ENCODE assay signal across 38 cellular contexts in the genomic region with DNA sequence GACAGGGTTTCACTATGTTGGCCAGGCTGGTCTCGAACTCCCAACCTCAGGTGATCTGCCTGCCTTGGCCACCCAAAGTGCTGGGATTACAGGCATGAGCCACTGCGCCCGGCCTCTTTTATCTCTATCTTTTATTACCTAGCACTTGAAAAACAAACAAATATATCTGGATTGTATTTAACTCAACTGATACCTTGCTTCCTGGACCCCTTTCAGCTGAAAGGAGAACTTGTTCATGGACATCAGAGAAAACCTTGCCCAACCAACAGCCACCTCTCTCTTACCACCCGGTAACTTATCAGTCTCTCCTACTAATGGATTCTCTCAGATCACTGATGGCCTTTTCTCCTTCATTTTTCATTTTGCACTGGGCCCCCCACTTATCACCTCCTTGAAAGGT.
"Had no signal": no experiment of that assay in that cellular context is flagged by ENCODE, and none has a peak within 500 bp of the region (broad histone marks: within the 10 kb centered on the region; RNA-seq: fewer than 3 reads in every experiment).

No MANE protein-coding gene starts in this region.

- FAIRE-seq: astrocyte, bronchial epithelial cell, TTC549 had no signal

- H3K27me3 ChIP-seq: adrenal gland, body of pancreas, brain microvascular endothelial cell, cardiac muscle cell had no signal

- H3K36me3 ChIP-seq: cardiac muscle cell had no signal

- H3K9me3 ChIP-seq: adrenal gland, body of pancreas had no signal

- H3K4me1 Mint-ChIP-seq: activated T-helper 17 cell treated with anti-CD3 and anti-CD28 coated beads, Interleukin-2, amount 50 U/mL, for 72 hours had no signal

- H3K4me3 ChIP-seq: adrenal gland, body of pancreas, cardiac muscle cell had no signal

- H3K4me3 Mint-ChIP-seq: activated B cell treated with CpG ODN at 0.5 μM for 24 hours; activated CD4-positive, alpha-beta T cell treated with anti-CD3 and anti-CD28 coated beads, Interleukin-2, amount 10 ng/mL, durations not matched to agents 24 days and 14 days; activated CD8-positive, alpha-beta T cell treated with anti-CD3 and anti-CD28 coated beads for 36 hours; activated naive CD4-positive, alpha-beta T cell treated with anti-CD3 and anti-CD28 coated beads for 36 hours; activated naive CD8-positive, alpha-beta T cell treated with anti-CD3 and anti-CD28 coated beads for 36 hours; activated T-cell treated with anti-CD3 and anti-CD28 coated beads, Interleukin-2, amount 50 U/mL, for 4 hours; activated T-cell treated with anti-CD3 and anti-CD28 coated beads, Interleukin-2, amount 50 U/mL, for 72 hours; activated T-helper 1 cell treated with anti-CD3 and anti-CD28 coated beads, Interleukin-12 subunit alpha, Interleukin-12 subunit beta, Interleukin-2, Interleukin-4 antibody, amounts not matched to agents 30 ng/mL and 10 ng/mL and 1 ng/mL, durations not matched to agents 14 hours and 24 hours and 36 hours; activated T-helper 17 cell treated with anti-CD3 and anti-CD28 coated beads, Interleukin-2, amount 50 U/mL, for 72 hours; central memory CD8-positive, alpha-beta T cell; T-helper 1 cell treated with Interleukin-12 subunit alpha and Interleukin-12 subunit beta and Interleukin-4 antibody, amounts not matched to agents 30 μg/mL and 1 μg/mL, for 36 hours; T-helper 2 cell treated with Interferon-gamma antibody and Interleukin-4, amounts not matched to agents 5 μg/mL and 100 μg/mL, for 36 hours had no signal

- ATAC-seq: activated CD8-positive, alpha-beta T cell treated with anti-CD3 and anti-CD28 coated beads for 36 hours; activated naive CD4-positive, alpha-beta T cell treated with anti-CD3 and anti-CD28 coated beads, Interleukin-2, amount 50 U/mL, for 72 hours; activated T-cell treated with anti-CD3 and anti-CD28 coated beads, Interleukin-2, amount 50 U/mL, for 4 hours; activated T-cell treated with anti-CD3 and anti-CD28 coated beads, Interleukin-2, amount 50 U/mL, for 72 hours; activated T-helper 17 cell treated with anti-CD3 and anti-CD28 coated beads, Interleukin-2, amount 50 U/mL, for 72 hours; body of pancreas had no signal

- H3K9me3 Mint-ChIP-seq: activated B cell treated with CpG ODN at 0.5 μM for 24 hours; activated CD4-positive, alpha-beta T cell treated with anti-CD3 and anti-CD28 coated beads, Interleukin-2, amount 10 ng/mL, durations not matched to agents 24 days and 14 days; activated CD8-positive, alpha-beta T cell treated with anti-CD3 and anti-CD28 coated beads for 36 hours; activated naive CD4-positive, alpha-beta T cell treated with anti-CD3 and anti-CD28 coated beads for 36 hours; activated naive CD4-positive, alpha-beta T cell treated with anti-CD3 and anti-CD28 coated beads, Interleukin-2, amount 50 U/mL, for 72 hours; activated naive CD8-positive, alpha-beta T cell treated with anti-CD3 and anti-CD28 coated beads for 36 hours; activated T-cell treated with anti-CD3 and anti-CD28 coated beads, Interleukin-2, amount 50 U/mL, for 4 hours; activated T-cell treated with anti-CD3 and anti-CD28 coated beads, Interleukin-2, amount 50 U/mL, for 72 hours; activated T-helper 1 cell treated with anti-CD3 and anti-CD28 coated beads, Interleukin-12 subunit alpha, Interleukin-12 subunit beta, Interleukin-2, Interleukin-4 antibody, amounts not matched to agents 30 ng/mL and 10 ng/mL and 1 ng/mL, durations not matched to agents 14 hours and 24 hours and 36 hours; activated T-helper 17 cell treated with anti-CD3 and anti-CD28 coated beads, Interleukin-2, amount 50 U/mL, for 72 hours; central memory CD8-positive, alpha-beta T cell; T-helper 1 cell treated with Interleukin-12 subunit alpha and Interleukin-12 subunit beta and Interleukin-4 antibody, amounts not matched to agents 30 μg/mL and 1 μg/mL, for 36 hours; T-helper 2 cell treated with Interferon-gamma antibody and Interleukin-4, amounts not matched to agents 5 μg/mL and 100 μg/mL, for 36 hours had no signal

- DNase-seq: activated B cell treated with CpG ODN at 0.5 μM for 24 hours; activated CD4-positive, alpha-beta T cell treated with anti-CD3 and anti-CD28 coated beads for 4 hours; activated CD4-positive, alpha-beta T cell treated with anti-CD3 and anti-CD28 coated beads, Interleukin-2, amount 10 ng/mL, durations not matched to agents 24 days and 14 days; activated CD4-positive, alpha-beta T cell treated with anti-CD3 and anti-CD28 coated beads, Interleukin-2, amount 50 U/mL, for 1 hour; activated CD4-positive, alpha-beta T cell treated with anti-CD3 and anti-CD28 coated beads, Interleukin-2, amount 50 U/mL, for 4 hours; activated CD4-positive, CD25-positive, alpha-beta regulatory T cell treated with anti-CD3 and anti-CD28 coated beads, Interleukin-2, amount 50 U/mL, for 72 hours; activated CD8-positive, alpha-beta memory T cell treated with anti-CD3 and anti-CD28 coated beads, Interleukin-2, amount 50 U/mL, for 4 hours; activated CD8-positive, alpha-beta T cell treated with anti-CD3 and anti-CD28 coated beads for 36 hours; activated effector memory CD4-positive, alpha-beta T cell treated with anti-CD3 and anti-CD28 coated beads, Interleukin-2, amount 50 U/mL, for 16 hours; activated gamma-delta T cell treated with Interleukin-2 at 50 U/mL for 16 hours; activated naive CD4-positive, alpha-beta T cell; activated naive CD4-positive, alpha-beta T cell treated with anti-CD3 and anti-CD28 coated beads for 36 hours; activated naive CD4-positive, alpha-beta T cell treated with anti-CD3 and anti-CD28 coated beads, Interleukin-2, amount 50 U/mL, for 16 hours; activated naive CD8-positive, alpha-beta T cell treated with anti-CD3 and anti-CD28 coated beads for 36 hours; activated T-cell treated with anti-CD3 and anti-CD28 coated beads for 4 hours; activated T-cell treated with anti-CD3 and anti-CD28 coated beads, Interleukin-2, amount 50 U/mL, for 1 hour; activated T-cell treated with anti-CD3 and anti-CD28 coated beads, Interleukin-2, amount 50 U/mL, for 4 hours; activated T-cell treated with anti-CD3 and anti-CD28 coated beads, Interleukin-2, amount 50 U/mL, for 72 hours; adrenal gland; amniotic stem cell; aorta; body of pancreas; brain microvascular endothelial cell; cerebellar nuclear complex; T-helper 1 cell; T-helper 2 cell; T-helper 9 cell had no signal

- H3K27ac ChIP-seq: adrenal gland, body of pancreas, brain microvascular endothelial cell, cardiac muscle cell, VCaP had no signal

- H3K27ac Mint-ChIP-seq: activated B cell treated with CpG ODN at 0.5 μM for 24 hours; activated CD4-positive, alpha-beta T cell treated with anti-CD3 and anti-CD28 coated beads, Interleukin-2, amount 10 ng/mL, durations not matched to agents 24 days and 14 days; activated CD8-positive, alpha-beta T cell treated with anti-CD3 and anti-CD28 coated beads for 36 hours; activated naive CD4-positive, alpha-beta T cell treated with anti-CD3 and anti-CD28 coated beads for 36 hours; activated naive CD8-positive, alpha-beta T cell treated with anti-CD3 and anti-CD28 coated beads for 36 hours; activated T-cell treated with anti-CD3 and anti-CD28 coated beads, Interleukin-2, amount 50 U/mL, for 72 hours; activated T-helper 1 cell treated with anti-CD3 and anti-CD28 coated beads, Interleukin-12 subunit alpha, Interleukin-12 subunit beta, Interleukin-2, Interleukin-4 antibody, amounts not matched to agents 30 ng/mL and 10 ng/mL and 1 ng/mL, durations not matched to agents 14 hours and 24 hours and 36 hours; activated T-helper 17 cell treated with anti-CD3 and anti-CD28 coated beads, Interleukin-2, amount 50 U/mL, for 72 hours; T-helper 1 cell treated with Interleukin-12 subunit alpha and Interleukin-12 subunit beta and Interleukin-4 antibody, amounts not matched to agents 30 μg/mL and 1 μg/mL, for 36 hours had no signal

- H3K27me3 Mint-ChIP-seq: activated B cell treated with CpG ODN at 0.5 μM for 24 hours; activated CD4-positive, alpha-beta T cell treated with anti-CD3 and anti-CD28 coated beads, Interleukin-2, amount 10 ng/mL, durations not matched to agents 24 days and 14 days; activated CD8-positive, alpha-beta T cell treated with anti-CD3 and anti-CD28 coated beads for 36 hours; activated naive CD8-positive, alpha-beta T cell treated with anti-CD3 and anti-CD28 coated beads for 36 hours; activated T-helper 17 cell treated with anti-CD3 and anti-CD28 coated beads, Interleukin-2, amount 50 U/mL, for 72 hours; central memory CD8-positive, alpha-beta T cell had no signal
